In the genomic region with DNA sequence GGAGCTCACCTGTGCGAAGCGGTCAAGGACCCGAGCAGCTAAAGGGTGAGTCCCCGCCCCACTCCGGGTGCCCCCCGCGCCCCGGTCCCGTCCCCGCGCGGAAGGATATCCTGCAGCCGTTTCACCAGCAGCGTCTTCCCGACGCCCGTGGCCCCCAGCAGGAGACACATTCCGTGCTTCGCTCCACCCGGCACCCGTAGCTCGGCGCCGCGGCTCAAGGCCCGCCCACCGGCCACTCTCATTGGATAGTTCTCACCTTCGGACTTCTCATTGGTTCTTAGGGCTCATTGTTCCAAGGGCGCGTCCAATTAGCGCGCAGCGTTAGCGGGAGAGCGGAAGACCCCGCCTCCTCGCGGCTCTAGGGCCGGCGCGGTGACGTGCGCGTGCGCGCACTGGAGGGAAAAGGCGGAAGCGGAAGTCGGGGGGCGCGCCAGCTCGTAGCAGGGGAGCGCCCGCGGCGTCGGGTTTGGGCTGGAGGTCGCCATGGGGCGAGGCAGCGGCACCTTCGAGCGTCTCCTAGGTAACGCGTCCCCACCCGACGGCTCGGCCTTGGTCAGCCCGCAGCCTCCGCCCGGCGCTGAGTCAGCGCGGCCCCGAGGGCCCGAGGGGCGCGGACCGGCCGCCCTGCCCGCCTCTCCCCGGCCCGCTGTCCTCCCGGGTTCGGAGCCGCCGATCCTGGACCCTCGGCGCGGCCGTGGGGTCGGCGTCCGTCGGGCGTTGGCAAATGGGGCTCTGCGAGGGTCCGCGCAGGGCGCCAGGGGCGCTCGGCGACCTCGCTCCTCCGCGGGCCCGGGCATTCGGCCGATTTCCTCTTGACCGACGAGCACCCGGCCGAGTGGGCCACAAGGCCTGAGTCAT, we compare ENCODE assay signal across 1 cellular context.
TF ChIP-seq lines count a peak whose summit lies in the region.

A gene with protein sequence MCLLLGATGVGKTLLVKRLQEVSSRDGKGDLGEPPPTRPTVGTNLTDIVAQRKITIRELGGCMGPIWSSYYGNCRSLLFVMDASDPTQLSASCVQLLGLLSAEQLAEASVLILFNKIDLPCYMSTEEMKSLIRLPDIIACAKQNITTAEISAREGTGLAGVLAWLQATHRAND (minus strand): TSS at position 214 of the 858 bp plus-strand sequence. CDS start 44 bp downstream, at position 170.
A gene with protein sequence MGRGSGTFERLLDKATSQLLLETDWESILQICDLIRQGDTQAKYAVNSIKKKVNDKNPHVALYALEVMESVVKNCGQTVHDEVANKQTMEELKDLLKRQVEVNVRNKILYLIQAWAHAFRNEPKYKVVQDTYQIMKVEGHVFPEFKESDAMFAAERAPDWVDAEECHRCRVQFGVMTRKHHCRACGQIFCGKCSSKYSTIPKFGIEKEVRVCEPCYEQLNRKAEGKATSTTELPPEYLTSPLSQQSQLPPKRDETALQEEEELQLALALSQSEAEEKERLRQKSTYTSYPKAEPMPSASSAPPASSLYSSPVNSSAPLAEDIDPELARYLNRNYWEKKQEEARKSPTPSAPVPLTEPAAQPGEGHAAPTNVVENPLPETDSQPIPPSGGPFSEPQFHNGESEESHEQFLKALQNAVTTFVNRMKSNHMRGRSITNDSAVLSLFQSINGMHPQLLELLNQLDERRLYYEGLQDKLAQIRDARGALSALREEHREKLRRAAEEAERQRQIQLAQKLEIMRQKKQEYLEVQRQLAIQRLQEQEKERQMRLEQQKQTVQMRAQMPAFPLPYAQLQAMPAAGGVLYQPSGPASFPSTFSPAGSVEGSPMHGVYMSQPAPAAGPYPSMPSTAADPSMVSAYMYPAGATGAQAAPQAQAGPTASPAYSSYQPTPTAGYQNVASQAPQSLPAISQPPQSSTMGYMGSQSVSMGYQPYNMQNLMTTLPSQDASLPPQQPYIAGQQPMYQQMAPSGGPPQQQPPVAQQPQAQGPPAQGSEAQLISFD (plus strand): TSS at position 428 of the 858 bp plus-strand sequence. CDS start 56 bp downstream, at position 484.

TF ChIP-seq in HepG2, 621 proteins besides CTCF, POLR2A, EP300 and RAD21 (continued from another document and continues in another):
- TF ChIP-seq, protein P1, sequence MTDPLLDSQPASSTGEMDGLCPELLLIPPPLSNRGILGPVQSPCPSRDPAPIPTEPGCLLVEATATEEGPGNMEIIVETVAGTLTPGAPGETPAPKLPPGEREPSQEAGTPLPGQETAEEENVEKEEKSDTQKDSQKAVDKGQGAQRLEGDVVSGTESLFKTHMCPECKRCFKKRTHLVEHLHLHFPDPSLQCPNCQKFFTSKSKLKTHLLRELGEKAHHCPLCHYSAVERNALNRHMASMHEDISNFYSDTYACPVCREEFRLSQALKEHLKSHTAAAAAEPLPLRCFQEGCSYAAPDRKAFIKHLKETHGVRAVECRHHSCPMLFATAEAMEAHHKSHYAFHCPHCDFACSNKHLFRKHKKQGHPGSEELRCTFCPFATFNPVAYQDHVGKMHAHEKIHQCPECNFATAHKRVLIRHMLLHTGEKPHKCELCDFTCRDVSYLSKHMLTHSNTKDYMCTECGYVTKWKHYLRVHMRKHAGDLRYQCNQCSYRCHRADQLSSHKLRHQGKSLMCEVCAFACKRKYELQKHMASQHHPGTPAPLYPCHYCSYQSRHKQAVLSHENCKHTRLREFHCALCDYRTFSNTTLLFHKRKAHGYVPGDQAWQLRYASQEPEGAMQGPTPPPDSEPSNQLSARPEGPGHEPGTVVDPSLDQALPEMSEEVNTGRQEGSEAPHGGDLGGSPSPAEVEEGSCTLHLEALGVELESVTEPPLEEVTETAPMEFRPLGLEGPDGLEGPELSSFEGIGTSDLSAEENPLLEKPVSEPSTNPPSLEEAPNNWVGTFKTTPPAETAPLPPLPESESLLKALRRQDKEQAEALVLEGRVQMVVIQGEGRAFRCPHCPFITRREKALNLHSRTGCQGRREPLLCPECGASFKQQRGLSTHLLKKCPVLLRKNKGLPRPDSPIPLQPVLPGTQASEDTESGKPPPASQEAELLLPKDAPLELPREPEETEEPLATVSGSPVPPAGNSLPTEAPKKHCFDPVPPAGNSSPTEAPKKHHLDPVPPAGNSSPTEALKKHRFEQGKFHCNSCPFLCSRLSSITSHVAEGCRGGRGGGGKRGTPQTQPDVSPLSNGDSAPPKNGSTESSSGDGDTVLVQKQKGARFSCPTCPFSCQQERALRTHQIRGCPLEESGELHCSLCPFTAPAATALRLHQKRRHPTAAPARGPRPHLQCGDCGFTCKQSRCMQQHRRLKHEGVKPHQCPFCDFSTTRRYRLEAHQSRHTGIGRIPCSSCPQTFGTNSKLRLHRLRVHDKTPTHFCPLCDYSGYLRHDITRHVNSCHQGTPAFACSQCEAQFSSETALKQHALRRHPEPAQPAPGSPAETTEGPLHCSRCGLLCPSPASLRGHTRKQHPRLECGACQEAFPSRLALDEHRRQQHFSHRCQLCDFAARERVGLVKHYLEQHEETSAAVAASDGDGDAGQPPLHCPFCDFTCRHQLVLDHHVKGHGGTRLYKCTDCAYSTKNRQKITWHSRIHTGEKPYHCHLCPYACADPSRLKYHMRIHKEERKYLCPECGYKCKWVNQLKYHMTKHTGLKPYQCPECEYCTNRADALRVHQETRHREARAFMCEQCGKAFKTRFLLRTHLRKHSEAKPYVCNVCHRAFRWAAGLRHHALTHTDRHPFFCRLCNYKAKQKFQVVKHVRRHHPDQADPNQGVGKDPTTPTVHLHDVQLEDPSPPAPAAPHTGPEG (CRISPR knock-in tag; IDR thresholded peaks at IDR 0.05): peak; percentile 90
- TF ChIP-seq, protein P2, sequence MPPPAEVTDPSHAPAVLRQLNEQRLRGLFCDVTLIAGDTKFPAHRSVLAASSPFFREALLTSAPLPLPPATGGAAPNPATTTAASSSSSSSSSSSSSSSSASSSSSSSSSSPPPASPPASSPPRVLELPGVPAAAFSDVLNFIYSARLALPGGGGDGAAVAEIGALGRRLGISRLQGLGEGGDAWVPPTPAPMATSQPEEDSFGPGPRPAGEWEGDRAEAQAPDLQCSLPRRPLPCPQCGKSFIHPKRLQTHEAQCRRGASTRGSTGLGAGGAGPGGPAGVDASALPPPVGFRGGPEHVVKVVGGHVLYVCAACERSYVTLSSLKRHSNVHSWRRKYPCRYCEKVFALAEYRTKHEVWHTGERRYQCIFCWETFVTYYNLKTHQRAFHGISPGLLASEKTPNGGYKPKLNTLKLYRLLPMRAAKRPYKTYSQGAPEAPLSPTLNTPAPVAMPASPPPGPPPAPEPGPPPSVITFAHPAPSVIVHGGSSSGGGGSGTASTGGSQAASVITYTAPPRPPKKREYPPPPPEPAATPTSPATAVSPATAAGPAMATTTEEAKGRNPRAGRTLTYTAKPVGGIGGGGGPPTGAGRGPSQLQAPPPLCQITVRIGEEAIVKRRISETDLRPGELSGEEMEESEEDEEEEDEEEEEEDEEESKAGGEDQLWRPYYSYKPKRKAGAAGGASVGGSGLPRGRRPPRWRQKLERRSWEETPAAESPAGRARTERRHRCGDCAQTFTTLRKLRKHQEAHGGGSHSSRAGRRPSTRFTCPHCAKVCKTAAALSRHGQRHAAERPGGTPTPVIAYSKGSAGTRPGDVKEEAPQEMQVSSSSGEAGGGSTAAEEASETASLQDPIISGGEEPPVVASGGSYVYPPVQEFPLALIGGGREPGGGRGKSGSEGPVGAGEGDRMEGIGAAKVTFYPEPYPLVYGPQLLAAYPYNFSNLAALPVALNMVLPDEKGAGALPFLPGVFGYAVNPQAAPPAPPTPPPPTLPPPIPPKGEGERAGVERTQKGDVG (CRISPR knock-in tag; IDR thresholded peaks at IDR 0.05; ENCODE audit: borderline replicate concordance): no peak
- no peak for TF ChIP-seq ZNF879 (CRISPR knock-in tag; IDR thresholded peaks at IDR 0.05)
- TF ChIP-seq, protein P3, sequence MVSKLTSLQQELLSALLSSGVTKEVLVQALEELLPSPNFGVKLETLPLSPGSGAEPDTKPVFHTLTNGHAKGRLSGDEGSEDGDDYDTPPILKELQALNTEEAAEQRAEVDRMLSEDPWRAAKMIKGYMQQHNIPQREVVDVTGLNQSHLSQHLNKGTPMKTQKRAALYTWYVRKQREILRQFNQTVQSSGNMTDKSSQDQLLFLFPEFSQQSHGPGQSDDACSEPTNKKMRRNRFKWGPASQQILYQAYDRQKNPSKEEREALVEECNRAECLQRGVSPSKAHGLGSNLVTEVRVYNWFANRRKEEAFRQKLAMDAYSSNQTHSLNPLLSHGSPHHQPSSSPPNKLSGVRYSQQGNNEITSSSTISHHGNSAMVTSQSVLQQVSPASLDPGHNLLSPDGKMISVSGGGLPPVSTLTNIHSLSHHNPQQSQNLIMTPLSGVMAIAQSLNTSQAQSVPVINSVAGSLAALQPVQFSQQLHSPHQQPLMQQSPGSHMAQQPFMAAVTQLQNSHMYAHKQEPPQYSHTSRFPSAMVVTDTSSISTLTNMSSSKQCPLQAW (CRISPR knock-in tag; IDR thresholded peaks at IDR 0.05): peak; percentile 87
- peak; percentile 78; the same call in 1 of the 2 replicates for TF ChIP-seq GTF3A (CRISPR knock-in tag; conservative IDR thresholded peaks at IDR 0.05)
- peak; percentile 68; the same call in 1 of the 2 replicates for TF ChIP-seq ZNF563 (CRISPR knock-in tag; IDR thresholded peaks at IDR 0.05)
- no peak for TF ChIP-seq IKZF4 (CRISPR knock-in tag; IDR thresholded peaks at IDR 0.05; ENCODE audit: borderline replicate concordance, low read depth, not compliant biosample characterization)
- TF ChIP-seq, protein P4, sequence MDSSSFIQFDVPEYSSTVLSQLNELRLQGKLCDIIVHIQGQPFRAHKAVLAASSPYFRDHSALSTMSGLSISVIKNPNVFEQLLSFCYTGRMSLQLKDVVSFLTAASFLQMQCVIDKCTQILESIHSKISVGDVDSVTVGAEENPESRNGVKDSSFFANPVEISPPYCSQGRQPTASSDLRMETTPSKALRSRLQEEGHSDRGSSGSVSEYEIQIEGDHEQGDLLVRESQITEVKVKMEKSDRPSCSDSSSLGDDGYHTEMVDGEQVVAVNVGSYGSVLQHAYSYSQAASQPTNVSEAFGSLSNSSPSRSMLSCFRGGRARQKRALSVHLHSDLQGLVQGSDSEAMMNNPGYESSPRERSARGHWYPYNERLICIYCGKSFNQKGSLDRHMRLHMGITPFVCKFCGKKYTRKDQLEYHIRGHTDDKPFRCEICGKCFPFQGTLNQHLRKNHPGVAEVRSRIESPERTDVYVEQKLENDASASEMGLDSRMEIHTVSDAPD (CRISPR knock-in tag; IDR thresholded peaks at IDR 0.05): no peak
- TF ChIP-seq ZFP41 (CRISPR knock-in tag; IDR thresholded peaks at IDR 0.05; ENCODE audit: borderline replicate concordance): no peak
- no peak for TF ChIP-seq ZNF615 (CRISPR knock-in tag; IDR thresholded peaks at IDR 0.05; ENCODE audit: borderline replicate concordance)
- no peak for TF ChIP-seq MLLT10 (CRISPR knock-in tag; IDR thresholded peaks at IDR 0.05)
- peak; percentile 70 for TF ChIP-seq ZNF607 (CRISPR knock-in tag; IDR thresholded peaks at IDR 0.05; ENCODE audit: borderline replicate concordance)
- TF ChIP-seq, protein P5, sequence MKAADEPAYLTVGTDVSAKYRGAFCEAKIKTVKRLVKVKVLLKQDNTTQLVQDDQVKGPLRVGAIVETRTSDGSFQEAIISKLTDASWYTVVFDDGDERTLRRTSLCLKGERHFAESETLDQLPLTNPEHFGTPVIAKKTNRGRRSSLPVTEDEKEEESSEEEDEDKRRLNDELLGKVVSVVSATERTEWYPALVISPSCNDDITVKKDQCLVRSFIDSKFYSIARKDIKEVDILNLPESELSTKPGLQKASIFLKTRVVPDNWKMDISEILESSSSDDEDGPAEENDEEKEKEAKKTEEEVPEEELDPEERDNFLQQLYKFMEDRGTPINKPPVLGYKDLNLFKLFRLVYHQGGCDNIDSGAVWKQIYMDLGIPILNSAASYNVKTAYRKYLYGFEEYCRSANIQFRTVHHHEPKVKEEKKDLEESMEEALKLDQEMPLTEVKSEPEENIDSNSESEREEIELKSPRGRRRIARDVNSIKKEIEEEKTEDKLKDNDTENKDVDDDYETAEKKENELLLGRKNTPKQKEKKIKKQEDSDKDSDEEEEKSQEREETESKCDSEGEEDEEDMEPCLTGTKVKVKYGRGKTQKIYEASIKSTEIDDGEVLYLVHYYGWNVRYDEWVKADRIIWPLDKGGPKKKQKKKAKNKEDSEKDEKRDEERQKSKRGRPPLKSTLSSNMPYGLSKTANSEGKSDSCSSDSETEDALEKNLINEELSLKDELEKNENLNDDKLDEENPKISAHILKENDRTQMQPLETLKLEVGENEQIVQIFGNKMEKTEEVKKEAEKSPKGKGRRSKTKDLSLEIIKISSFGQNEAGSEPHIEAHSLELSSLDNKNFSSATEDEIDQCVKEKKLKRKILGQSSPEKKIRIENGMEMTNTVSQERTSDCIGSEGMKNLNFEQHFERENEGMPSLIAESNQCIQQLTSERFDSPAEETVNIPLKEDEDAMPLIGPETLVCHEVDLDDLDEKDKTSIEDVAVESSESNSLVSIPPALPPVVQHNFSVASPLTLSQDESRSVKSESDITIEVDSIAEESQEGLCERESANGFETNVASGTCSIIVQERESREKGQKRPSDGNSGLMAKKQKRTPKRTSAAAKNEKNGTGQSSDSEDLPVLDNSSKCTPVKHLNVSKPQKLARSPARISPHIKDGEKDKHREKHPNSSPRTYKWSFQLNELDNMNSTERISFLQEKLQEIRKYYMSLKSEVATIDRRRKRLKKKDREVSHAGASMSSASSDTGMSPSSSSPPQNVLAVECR (CRISPR knock-in tag; IDR thresholded peaks at IDR 0.05; ENCODE audit: borderline replicate concordance): peak; percentile 97
- TF ChIP-seq ZNF598 (CRISPR knock-in tag; IDR thresholded peaks at IDR 0.05; ENCODE audit: borderline replicate concordance): 0 out of 2 replicates have a peak, but pooled peaks have one; percentile 19
- no peak for TF ChIP-seq MTA3 (CRISPR knock-in tag; IDR thresholded peaks at IDR 0.05)
- TF ChIP-seq U2AF2 (IDR thresholded peaks at IDR 0.05; ENCODE audit: low read depth, low read length): no peak
- 0 out of 2 replicates have a peak, but pooled peaks have one; percentile 6 for TF ChIP-seq ZNF605 (CRISPR knock-in tag; IDR thresholded peaks at IDR 0.05)
- peak; percentile 87 for TF ChIP-seq SPEN (CRISPR knock-in tag; IDR thresholded peaks at IDR 0.05; ENCODE audit: low read depth)
- TF ChIP-seq ZNF367 (CRISPR knock-in tag; IDR thresholded peaks at IDR 0.05; ENCODE audit: borderline replicate concordance): peak; percentile 8; the same call in 1 of the 2 replicates
- peak; percentile 64 for TF ChIP-seq ZNF768 (CRISPR knock-in tag; IDR thresholded peaks at IDR 0.05)
- TF ChIP-seq PTBP1 (IDR thresholded peaks at IDR 0.05; ENCODE audit: low read depth, low read length, poor library complexity, severe bottlenecking): no peak
- peak; percentile 3; the same call in 1 of the 2 replicates for TF ChIP-seq ZSCAN21 (CRISPR knock-in tag; IDR thresholded peaks at IDR 0.05; ENCODE audit: borderline replicate concordance)
- TF ChIP-seq NBN (conservative IDR thresholded peaks at IDR 0.05): no peak
- TF ChIP-seq ZC3H13 (CRISPR knock-in tag; IDR thresholded peaks at IDR 0.05): no peak
- TF ChIP-seq GPN1 (CRISPR knock-in tag; IDR thresholded peaks at IDR 0.05; ENCODE audit: borderline replicate concordance): no peak
- TF ChIP-seq PAX8 (CRISPR knock-in tag; IDR thresholded peaks at IDR 0.05; ENCODE audit: borderline replicate concordance): no peak
- peak; percentile 47; the same call in 1 of the 2 replicates for TF ChIP-seq KLF12 (CRISPR knock-in tag; IDR thresholded peaks at IDR 0.05; ENCODE audit: borderline replicate concordance)
